In genomic region chr12:59087077-59087673, GRCh38 we compare ENCODE assay signal across 11 cellular contexts.
A peak's percentile ranks its signal among the peaks of the same experiment; 100 is the strongest.
DNase-seq lines count a peak whose midpoint lies in the region; ATAC-seq and TF ChIP-seq lines count a peak whose summit lies in the region.
"Had no signal": no experiment of that assay in that cellular context is flagged by ENCODE, and none has a peak within 500 bp of the region (broad histone marks: within the 10 kb centered on the region; RNA-seq: fewer than 3 reads in every experiment).

No MANE protein-coding gene starts in this region.

- H3K79me2 ChIP-seq in smooth muscle cell (ENCODE audit: low read depth): no peaks in the 10 kb centered on the region

- no peaks in the 10 kb centered on the region for H3F3A ChIP-seq in smooth muscle cell (ENCODE audit: low read depth)

- DNase-seq in H7 (peak; percentile 9), SJCRH30 (no peak), foreskin fibroblast (peak in 1 of 2 donors; percentile 63), smooth muscle cell (lab: John Stamatoyannopoulos, UW; ENCODE audit: unreplicated experiment) (no peak), NCI-H345 (lab: John Stamatoyannopoulos, UW) (no peak), hypothalamus (lab: John Stamatoyannopoulos, UW) (no peak)
- DNase-seq: naive B cell, NCI-H2227 treated with DMSO at 0.1 percent for 48 hours had no signal

- H3K27ac ChIP-seq in SJCRH30 (peak overlapping the region; percentile 88; the same call in 1 of the 2 replicates), smooth muscle cell (ENCODE audit: low read depth) (no peak overlapping the region)

- no peak for ATAC-seq in HG03442 (IDR thresholded peaks at IDR 0.05; ENCODE audit: unreplicated experiment)
- no peak for ATAC-seq in GM19035 (IDR thresholded peaks at IDR 0.05; ENCODE audit: unreplicated experiment)
- ATAC-seq: activated CD4-positive, CD25-positive, alpha-beta regulatory T cell treated with anti-CD3 and anti-CD28 coated beads, Interleukin-2, amount 50 U/mL, for 24 hours had no signal

- peaks cover 34% of the 10 kb centered on the region for H3K4me1 ChIP-seq in SJCRH30
- H3K4me1 ChIP-seq in smooth muscle cell (ENCODE audit: low read depth): peaks cover 30% of the 10 kb centered on the region

- no peak overlapping the region for H2AFZ ChIP-seq in smooth muscle cell (ENCODE audit: low read depth)

- H3K9me3 ChIP-seq in SJCRH30 (replicated peaks) (no peaks in the 10 kb centered on the region), smooth muscle cell (replicated peaks; ENCODE audit: low read depth) (no peaks in the 10 kb centered on the region)

- TF ChIP-seq CTCF in foreskin fibroblast (IDR thresholded peaks at IDR 0.05; ENCODE audit: low read depth, low read length): peak; percentile 61
- peak; percentile 65 for TF ChIP-seq CTCF in smooth muscle cell (IDR thresholded peaks at IDR 0.05; ENCODE audit: borderline replicate concordance, insufficient read depth, poor library complexity, severe bottlenecking)

- H3K4me3 ChIP-seq in H7 (ENCODE audit: insufficient read depth, low read depth, low read length) (no peak overlapping the region), SJCRH30 (no peak overlapping the region), foreskin fibroblast (ENCODE audit: low read depth in 1 of 2, low read length in 2 of 2) (no peak overlapping the region), smooth muscle cell (no peak overlapping the region)

- H3K27me3 ChIP-seq in H7 (ENCODE audit: control insufficient read depth, insufficient read depth, low read length) (no peaks in the 10 kb centered on the region), SJCRH30 (no peaks in the 10 kb centered on the region), smooth muscle cell (ENCODE audit: low read depth) (no peaks in the 10 kb centered on the region)

- no peaks in the 10 kb centered on the region for H3K36me3 ChIP-seq in H7 (replicated peaks; ENCODE audit: control insufficient read depth, insufficient read depth, low read length)
- H3K36me3 ChIP-seq in SJCRH30: no peaks in the 10 kb centered on the region
- H3K36me3 ChIP-seq in smooth muscle cell (ENCODE audit: low read depth): no peaks in the 10 kb centered on the region

- H4K20me1 ChIP-seq in smooth muscle cell (ENCODE audit: low read depth): no peaks in the 10 kb centered on the region

- H3K9ac ChIP-seq in smooth muscle cell (ENCODE audit: low read depth): no peak overlapping the region

- no peak overlapping the region for H3K4me2 ChIP-seq in smooth muscle cell
